9 cellular contexts compared by ENCODE assay signal in the genomic region with DNA sequence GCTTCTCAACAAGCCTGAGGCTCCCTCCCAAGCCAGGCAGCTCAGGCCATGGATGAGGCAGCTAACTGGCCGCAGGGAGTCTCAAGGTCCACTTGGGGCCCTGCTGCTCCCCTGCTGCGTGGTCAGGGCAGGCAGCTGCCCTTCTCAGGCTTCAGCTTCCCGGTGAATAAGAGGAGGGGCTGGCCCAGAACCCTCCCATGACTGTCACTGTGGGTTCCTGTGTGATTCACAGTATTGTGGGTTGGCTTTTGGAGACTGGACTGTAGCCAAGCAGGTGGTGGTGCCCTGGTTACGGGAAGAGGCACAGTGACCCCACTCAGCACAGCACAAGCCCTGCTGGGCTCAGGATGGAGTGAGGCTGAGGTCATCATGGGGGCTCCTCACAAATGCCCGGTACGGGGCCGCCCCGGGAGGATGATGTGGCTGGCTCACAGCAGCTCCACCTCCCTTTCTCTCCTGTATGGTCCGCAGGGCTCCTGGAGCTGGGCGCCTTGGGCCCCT.
DNase-seq lines count a peak whose midpoint lies in the region; ATAC-seq, FAIRE-seq and TF ChIP-seq lines count a peak whose summit lies in the region.
"Had no signal": no experiment of that assay in that cellular context is flagged by ENCODE, and none has a peak within 500 bp of the region (broad histone marks: within the 10 kb centered on the region; RNA-seq: fewer than 3 reads in every experiment).

No MANE protein-coding gene starts in this region.

- no peaks in the 10 kb centered on the region for H3K9me3 Mint-ChIP-seq in WTC11

- no peaks in the 10 kb centered on the region for H3K36me3 ChIP-seq in hepatocyte (replicated peaks; ENCODE audit: insufficient read depth, low read depth)

- no peaks in the 10 kb centered on the region for H3K9me3 ChIP-seq in hepatocyte (ENCODE audit: low read depth)

- peaks cover 8% of the 10 kb centered on the region for H3K4me1 ChIP-seq in hepatocyte (ENCODE audit: insufficient read depth)

- H3K4me3 ChIP-seq in hepatocyte = no peak overlapping the region

- CTCF ChIA-PET in WTC11 (lab: Charles Lee) = interaction anchor here (0.9 to 1.7 kb wide), 3 partner anchors 41 to 231 kb away, joined by 3 to 6 read pairs (median 4); no protein-coding TSS in a partner anchor

- no peak overlapping the region for H3K27ac ChIP-seq in hepatocyte

- no peaks in the 10 kb centered on the region for H3K36me3 Mint-ChIP-seq in WTC11

- peak; percentile 7 to 8 for DNase-seq in stimulated activated CD4-positive, alpha-beta T cell treated with anti-CD3 and anti-CD28 coated beads, Interleukin-15, amount 100 ng/mL, for 48 hours (ENCODE audit: low read depth in 2 of 2)
- DNase-seq in stimulated activated CD4-positive, alpha-beta T cell treated with anti-CD3 and anti-CD28 coated beads, Interleukin-4, amount 100 ng/mL, for 24 hours = no peak
- DNase-seq in WTC11 (ENCODE audit: low spot score) (no peak), hepatocyte (ENCODE audit: low spot score) (peak; percentile 75), urothelium cell line (ENCODE audit: low spot score) (peak; percentile 93), DMS153 (lab: John Stamatoyannopoulos, UW) (no peak)
- DNase-seq: DMS79 had no signal

- POLR2A ChIA-PET in WTC11 (lab: Charles Lee) = no interaction called here

- H3K27me3 ChIP-seq in hepatocyte = no peaks in the 10 kb centered on the region

- peak; percentile 92 for FAIRE-seq in urothelium cell line (lab: Jason Lieb, UNC)

- WGBS in hepatocyte (ENCODE audit: low lambda C conversion rate, missing lambda C conversion rate) = 78% methylated on average over 10 of the region's 10 CpGs

- no peak overlapping the region for H2AFZ ChIP-seq in hepatocyte

- H3K27ac Mint-ChIP-seq in WTC11 = no peak overlapping the region

- H3K4me2 ChIP-seq in hepatocyte = no peak overlapping the region

- H4K20me1 ChIP-seq in hepatocyte (ENCODE audit: insufficient read depth, poor library complexity, severe bottlenecking) = no peaks in the 10 kb centered on the region

- TF ChIP-seq CTCF in WTC11 (IDR thresholded peaks at IDR 0.05) (no peak), hepatocyte (IDR thresholded peaks at IDR 0.05; ENCODE audit: poor library complexity) (no peak)

- ATAC-seq in WTC11 = peak; percentile 41
- ATAC-seq in GM21825 (IDR thresholded peaks at IDR 0.05; ENCODE audit: unreplicated experiment) = no peak
- ATAC-seq in HG03442 (IDR thresholded peaks at IDR 0.05; ENCODE audit: unreplicated experiment) = no peak

- no peaks in the 10 kb centered on the region for H3K9me2 ChIP-seq in hepatocyte (replicated peaks; ENCODE audit: insufficient read depth)

- no peak overlapping the region for H3K4me3 Mint-ChIP-seq in WTC11

- H3K79me2 ChIP-seq in hepatocyte = no peaks in the 10 kb centered on the region

- H3K27me3 Mint-ChIP-seq in WTC11 (ENCODE audit: low read depth) = no peaks in the 10 kb centered on the region

- peaks cover 33% of the 10 kb centered on the region for H3K4me1 Mint-ChIP-seq in WTC11

TF ChIP-seq in WTC11, 78 proteins besides CTCF, POLR2A, EP300 and RAD21:
- no peak for TF ChIP-seq TP53 (CRISPR knock-in tag; IDR thresholded peaks at IDR 0.05)
- TF ChIP-seq SMAD3 (CRISPR knock-in tag; IDR thresholded peaks at IDR 0.05; ENCODE audit: borderline replicate concordance) = no peak
- TF ChIP-seq, protein P1, sequence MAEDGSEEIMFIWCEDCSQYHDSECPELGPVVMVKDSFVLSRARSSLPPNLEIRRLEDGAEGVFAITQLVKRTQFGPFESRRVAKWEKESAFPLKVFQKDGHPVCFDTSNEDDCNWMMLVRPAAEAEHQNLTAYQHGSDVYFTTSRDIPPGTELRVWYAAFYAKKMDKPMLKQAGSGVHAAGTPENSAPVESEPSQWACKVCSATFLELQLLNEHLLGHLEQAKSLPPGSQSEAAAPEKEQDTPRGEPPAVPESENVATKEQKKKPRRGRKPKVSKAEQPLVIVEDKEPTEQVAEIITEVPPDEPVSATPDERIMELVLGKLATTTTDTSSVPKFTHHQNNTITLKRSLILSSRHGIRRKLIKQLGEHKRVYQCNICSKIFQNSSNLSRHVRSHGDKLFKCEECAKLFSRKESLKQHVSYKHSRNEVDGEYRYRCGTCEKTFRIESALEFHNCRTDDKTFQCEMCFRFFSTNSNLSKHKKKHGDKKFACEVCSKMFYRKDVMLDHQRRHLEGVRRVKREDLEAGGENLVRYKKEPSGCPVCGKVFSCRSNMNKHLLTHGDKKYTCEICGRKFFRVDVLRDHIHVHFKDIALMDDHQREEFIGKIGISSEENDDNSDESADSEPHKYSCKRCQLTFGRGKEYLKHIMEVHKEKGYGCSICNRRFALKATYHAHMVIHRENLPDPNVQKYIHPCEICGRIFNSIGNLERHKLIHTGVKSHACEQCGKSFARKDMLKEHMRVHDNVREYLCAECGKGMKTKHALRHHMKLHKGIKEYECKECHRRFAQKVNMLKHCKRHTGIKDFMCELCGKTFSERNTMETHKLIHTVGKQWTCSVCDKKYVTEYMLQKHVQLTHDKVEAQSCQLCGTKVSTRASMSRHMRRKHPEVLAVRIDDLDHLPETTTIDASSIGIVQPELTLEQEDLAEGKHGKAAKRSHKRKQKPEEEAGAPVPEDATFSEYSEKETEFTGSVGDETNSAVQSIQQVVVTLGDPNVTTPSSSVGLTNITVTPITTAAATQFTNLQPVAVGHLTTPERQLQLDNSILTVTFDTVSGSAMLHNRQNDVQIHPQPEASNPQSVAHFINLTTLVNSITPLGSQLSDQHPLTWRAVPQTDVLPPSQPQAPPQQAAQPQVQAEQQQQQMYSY (CRISPR knock-in tag; IDR thresholded peaks at IDR 0.05) = no peak
- TF ChIP-seq, protein P2, sequence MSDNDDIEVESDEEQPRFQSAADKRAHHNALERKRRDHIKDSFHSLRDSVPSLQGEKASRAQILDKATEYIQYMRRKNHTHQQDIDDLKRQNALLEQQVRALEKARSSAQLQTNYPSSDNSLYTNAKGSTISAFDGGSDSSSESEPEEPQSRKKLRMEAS (CRISPR knock-in tag; IDR thresholded peaks at IDR 0.05) = no peak
- TF ChIP-seq MXD4 (CRISPR knock-in tag; IDR thresholded peaks at IDR 0.05; ENCODE audit: borderline replicate concordance) = no peak
TF ChIP-seq in WTC11: peak in this region for 0.

Comparison
In these comparisons a context has a peak if more than half of its experiments do, and no peak if none do; other contexts are left out.
1. DNase-seq: peak in stimulated activated CD4-positive, alpha-beta T cell treated with anti-CD3 and anti-CD28 coated beads, Interleukin-15, amount 100 ng/mL, for 48 hours (2 of 2), hepatocyte (single experiment) and urothelium cell line (single experiment); none in stimulated activated CD4-positive, alpha-beta T cell treated with anti-CD3 and anti-CD28 coated beads, Interleukin-4, amount 100 ng/mL, for 24 hours (single experiment), WTC11 (single experiment) and DMS153 (single experiment).